Comparison of ENCODE assay signal across 14 cellular contexts in genomic region chr5:172979778-172980177, GRCh38.
"Had no signal": no experiment of that assay in that cellular context is flagged by ENCODE, and none has a peak within 500 bp of the region (broad histone marks: within the 10 kb centered on the region; RNA-seq: fewer than 3 reads in every experiment).

No MANE protein-coding gene starts in this region.

- H3K9me3 ChIP-seq: lower lobe of right lung, SK-N-SH, upper lobe of right lung had no signal

- ATAC-seq: left cardiac atrium; lower lobe of right lung; naive thymus-derived CD8-positive, alpha-beta T cell; sciatic nerve; upper lobe of right lung had no signal

- H3K27me3 ChIP-seq: upper lobe of right lung had no signal

- H3K36me3 ChIP-seq: lower lobe of right lung, upper lobe of right lung had no signal

- H3K4me2 ChIP-seq: SK-N-SH had no signal

- DNase-seq: activated CD4-positive, alpha-beta T cell treated with anti-CD3 and anti-CD28 coated beads, Interleukin-2, amount 50 U/mL, for 1 hour; activated CD4-positive, CD25-positive, alpha-beta regulatory T cell; activated effector memory CD4-positive, alpha-beta T cell treated with Interleukin-2 at 50 U/mL for 16 hours; activated T-cell treated with anti-CD3 and anti-CD28 coated beads, Interleukin-2, amount 50 U/mL, for 1 hour; amniotic stem cell; left cardiac atrium; lower lobe of right lung; naive thymus-derived CD8-positive, alpha-beta T cell; nucleus accumbens; SK-N-SH; stimulated activated CD4-positive, alpha-beta T cell treated with anti-CD3 and anti-CD28 coated beads, Interleukin-12 subunit alpha, Interleukin-12 subunit beta, amount 100 ng/mL, for 4 hours; stimulated activated naive CD4-positive, alpha-beta T cell; upper lobe of right lung had no signal

- H3K27ac ChIP-seq: lower lobe of right lung, upper lobe of right lung had no signal

- H3K4me3 ChIP-seq: lower lobe of right lung, upper lobe of right lung had no signal

- H3K9ac ChIP-seq: SK-N-SH had no signal
